8 cellular contexts compared by ENCODE assay signal in genomic region chr16:81035398-81035974, GRCh38. TPM values are rescaled to one million over a fixed set of nuclear protein-coding genes. Genes with fewer than 3 reads are reported as not detected.
DNase-seq lines count a peak whose midpoint lies in the region; ATAC-seq and TF ChIP-seq lines count a peak whose summit lies in the region.

Gene ATMIN (plus strand): TSS chr16:81035842. CDS start chr16:81035871, 29 bp downstream.

- TF ChIP-seq CTCF in endodermal cell (conservative IDR thresholded peaks at IDR 0.05), result peak; percentile 100

- H3K4me1 ChIP-seq in CD4-positive, alpha-beta memory T cell (ENCODE audit: insufficient read depth, low read length), result peaks cover 29% of the 10 kb centered on the region
- peaks cover 4% of the 10 kb centered on the region for H3K4me1 ChIP-seq in endodermal cell (ENCODE audit: control insufficient read depth, insufficient read depth, low read length)

- CTCF ChIA-PET in CD4-positive, alpha-beta memory T cell (lab: Charles Lee; ENCODE audit: partially characterized antibody), result interaction anchor here (0.6 to 6.4 kb wide), 19 partner anchors 9 to 63 kb away, joined by 3 to 91 read pairs (median 5); partner anchors contain the start of genes C16orf46, CENPN and CMC2
- CTCF ChIA-PET in activated CD8-positive, alpha-beta memory T cell treated with anti-CD3 and anti-CD28 coated beads, Interleukin-2, amount 10 ng/mL, durations not matched to agents 7 days and 5 days (lab: Charles Lee), result interaction anchor here (0.6 to 6.0 kb wide), 43 partner anchors 10 to 854 kb away, joined by 3 to 54 read pairs (median 5); partner anchors contain the start of genes C16orf46, CENPN, CMC2 and GAN

- no peaks in the 10 kb centered on the region for H3K27me3 Mint-ChIP-seq in CD4-positive, alpha-beta memory T cell
- H3K27me3 Mint-ChIP-seq in activated CD8-positive, alpha-beta memory T cell treated with anti-CD3 and anti-CD28 coated beads, Interleukin-2, amount 10 ng/mL, durations not matched to agents 7 days and 5 days, result no peaks in the 10 kb centered on the region
- H3K27me3 Mint-ChIP-seq in endodermal cell (ENCODE audit: insufficient read depth), result no peaks in the 10 kb centered on the region

- peaks cover 18 to 42% (median 28%) of the 10 kb centered on the region in 4 donors for H3K4me1 Mint-ChIP-seq in CD4-positive, alpha-beta memory T cell
- peaks cover 20% of the 10 kb centered on the region for H3K4me1 Mint-ChIP-seq in activated CD8-positive, alpha-beta memory T cell treated with anti-CD3 and anti-CD28 coated beads, Interleukin-2, amount 10 ng/mL, durations not matched to agents 7 days and 5 days
- peaks cover 22% of the 10 kb centered on the region for H3K4me1 Mint-ChIP-seq in endodermal cell

- H3K9ac ChIP-seq in endodermal cell (ENCODE audit: extremely low read depth, low read length, poor library complexity, severe bottlenecking), result peak within 1 kb of the TSS; percentile 81

- peak; percentile 81 to 91 (median 89) for DNase-seq in CD4-positive, alpha-beta memory T cell
- DNase-seq in HS-27A (ENCODE audit: low read depth) (peak; percentile 36), NOMO-1 (lab: John Stamatoyannopoulos, UW; ENCODE audit: unreplicated experiment in 2 of 2) (peak; percentile 67 to 89), endodermal cell (peak; percentile 97), mesenteric fat pad (ENCODE audit: low spot score) (peak; percentile 95)
- peak; percentile 87 for DNase-seq in activated CD8-positive, alpha-beta memory T cell treated with anti-CD3 and anti-CD28 coated beads, Interleukin-2, amount 10 ng/mL, durations not matched to agents 7 days and 5 days
- peak; percentile 66 for DNase-seq in stimulated activated CD8-positive, alpha-beta memory T cell treated with anti-CD3 and anti-CD28 coated beads, Interleukin-15, amount 100 ng/mL, for 1 hour (ENCODE audit: low read depth)

- ATAC-seq in GM19455 (IDR thresholded peaks at IDR 0.05; ENCODE audit: unreplicated experiment), result peak; percentile 87
- peak; percentile 97 for ATAC-seq in activated CD8-positive, alpha-beta memory T cell treated with anti-CD3 and anti-CD28 coated beads, Interleukin-2, amount 10 ng/mL, durations not matched to agents 7 days and 5 days

- POLR2A ChIA-PET in CD4-positive, alpha-beta memory T cell (lab: Charles Lee; ENCODE audit: partially characterized antibody), result interaction anchor here (0.6 to 6.7 kb wide), 9 partner anchors 10 to 279 kb away, joined by 3 to 66 read pairs (median 4); partner anchors contain the start of genes C16orf46, CENPN, CMC2 and GAN

- H3K27me3 ChIP-seq in CD4-positive, alpha-beta memory T cell (ENCODE audit: insufficient read depth, low read length), result no peaks in the 10 kb centered on the region
- H3K27me3 ChIP-seq in endodermal cell (ENCODE audit: control insufficient read depth, insufficient read depth, low read length, poor library complexity, severe bottlenecking), result no peaks in the 10 kb centered on the region

- H3K9me3 ChIP-seq in CD4-positive, alpha-beta memory T cell (ENCODE audit: control insufficient read depth in 1 of 2, low read length in 2 of 2), result no peaks in the 10 kb centered on the region
- H3K9me3 ChIP-seq in endodermal cell (ENCODE audit: control insufficient read depth, low read length), result peaks cover 14% of the 10 kb centered on the region

- intact Hi-C loops in CD4-positive, alpha-beta memory T cell (cut with micrococcal nuclease), result loop anchor here (1.0 kb wide), 3 partner anchors 28 to 61 kb away; partner anchors contain the start of genes C16orf46, CENPN and GCSH

- no peaks in the 10 kb centered on the region for H3K36me3 ChIP-seq in CD4-positive, alpha-beta memory T cell (ENCODE audit: insufficient read depth, low read length)
- peaks cover 19% of the 10 kb centered on the region for H3K36me3 ChIP-seq in endodermal cell (ENCODE audit: control insufficient read depth, insufficient read depth, low read length)

- H3K27ac Mint-ChIP-seq in CD4-positive, alpha-beta memory T cell, result peak within 1 kb of the TSS; percentile 68 to 89 (median 85)
- peak within 1 kb of the TSS; percentile 65 for H3K27ac Mint-ChIP-seq in activated CD8-positive, alpha-beta memory T cell treated with anti-CD3 and anti-CD28 coated beads, Interleukin-2, amount 10 ng/mL, durations not matched to agents 7 days and 5 days
- H3K27ac Mint-ChIP-seq in endodermal cell, result peak within 1 kb of the TSS; percentile 84

- no peaks in the 10 kb centered on the region for H3K9me3 Mint-ChIP-seq in CD4-positive, alpha-beta memory T cell
- H3K9me3 Mint-ChIP-seq in activated CD8-positive, alpha-beta memory T cell treated with anti-CD3 and anti-CD28 coated beads, Interleukin-2, amount 10 ng/mL, durations not matched to agents 7 days and 5 days (ENCODE audit: low read depth), result no peaks in the 10 kb centered on the region
- peaks cover 13% of the 10 kb centered on the region for H3K9me3 Mint-ChIP-seq in endodermal cell

- peak within 1 kb of the TSS; percentile 50 for H3K27ac ChIP-seq in CD4-positive, alpha-beta memory T cell (ENCODE audit: low read depth, low read length)
- no peak within 1 kb of the TSS for H3K27ac ChIP-seq in endodermal cell (ENCODE audit: low read depth, low read length)

- H3K4me3 Mint-ChIP-seq in CD4-positive, alpha-beta memory T cell, result peak within 1 kb of the TSS; percentile 83 to 91 (median 88)
- H3K4me3 Mint-ChIP-seq in activated CD8-positive, alpha-beta memory T cell treated with anti-CD3 and anti-CD28 coated beads, Interleukin-2, amount 10 ng/mL, durations not matched to agents 7 days and 5 days, result peak within 1 kb of the TSS; percentile 79
- H3K4me3 Mint-ChIP-seq in endodermal cell, result peak within 1 kb of the TSS; percentile 79

- WGBS in endodermal cell (ENCODE audit: insufficient coverage in 1 of 2, insufficient read length in 1 of 2), 2 experiments, result 7 to 65% methylated on average over 6 to 54 of the region's 54 CpGs

- peak within 1 kb of the TSS; percentile 56 to 68 for H3K4me3 ChIP-seq in CD4-positive, alpha-beta memory T cell (ENCODE audit: low read length in 2 of 2)
- peak within 1 kb of the TSS; percentile 95 for H3K4me3 ChIP-seq in endodermal cell (ENCODE audit: low read length)

- peaks cover 3 to 6% of the 10 kb centered on the region in 2 donors for H3K36me3 Mint-ChIP-seq in CD4-positive, alpha-beta memory T cell
- H3K36me3 Mint-ChIP-seq in activated CD8-positive, alpha-beta memory T cell treated with anti-CD3 and anti-CD28 coated beads, Interleukin-2, amount 10 ng/mL, durations not matched to agents 7 days and 5 days, result peaks cover 19% of the 10 kb centered on the region
- peaks cover 26% of the 10 kb centered on the region for H3K36me3 Mint-ChIP-seq in endodermal cell (ENCODE audit: low read depth)

RNA-seq across cellular contexts. Expression of gene ATMIN, which starts in this region (rescaled TPM):
- 10 to 100 TPM; 39.3 to 45.4 TPM for total RNA-seq in CD4-positive, alpha-beta memory T cell
- polyA plus RNA-seq in CD4-positive, alpha-beta memory T cell, result 10 to 100 TPM; 26.1 to 46.3 TPM
- total RNA-seq in activated CD8-positive, alpha-beta memory T cell treated with anti-CD3 and anti-CD28 coated beads, Interleukin-2, amount 10 ng/mL, durations not matched to agents 7 days and 5 days, result 10 to 100 TPM; 20.9 to 27.5 TPM
- total RNA-seq in endodermal cell (10 to 100 TPM; 45.7 to 53.6 TPM), mesenteric fat pad (36.8 TPM)
- 56.0 TPM for polyA plus RNA-seq in endodermal cell (2013, experiment 1 of 2)
- polyA plus RNA-seq in endodermal cell (2013, experiment 2 of 2), result 54.3 TPM

Comparison
In these comparisons a context has a peak if more than half of its experiments do, and no peak if none do; other contexts are left out.
1. DNase-seq: peak in every context shown above with its lines; median percentile 97 in endodermal cell; 95 in mesenteric fat pad; 89 in CD4-positive, alpha-beta memory T cell; 87 in activated CD8-positive, alpha-beta memory T cell treated with anti-CD3 and anti-CD28 coated beads, Interleukin-2, amount 10 ng/mL, durations not matched to agents 7 days and 5 days; 78 in NOMO-1; 66 in stimulated activated CD8-positive, alpha-beta memory T cell treated with anti-CD3 and anti-CD28 coated beads, Interleukin-15, amount 100 ng/mL, for 1 hour; 36 in HS-27A.